Comparison of ENCODE assay signal across 5 cellular contexts in the genomic region with DNA sequence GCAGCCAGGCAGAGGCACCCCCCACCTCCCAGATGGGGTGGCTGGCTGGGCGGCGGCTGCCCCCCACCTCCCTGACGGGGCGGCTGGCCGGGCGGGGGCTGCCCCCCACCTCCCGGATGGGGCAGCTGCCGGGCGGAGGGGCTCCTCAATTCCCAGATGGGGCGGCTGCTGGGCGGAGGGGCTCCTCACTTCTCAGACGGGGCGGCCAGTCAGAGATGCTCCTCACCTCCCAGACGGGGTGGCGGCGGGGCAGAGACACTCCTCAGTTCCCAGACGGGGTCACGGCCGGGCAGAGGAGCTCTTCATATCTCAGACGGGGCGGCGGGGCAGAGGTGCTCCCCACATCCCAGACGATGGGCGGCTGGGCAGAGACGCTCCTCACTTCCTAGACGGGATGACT.
A peak's percentile ranks its signal among the peaks of the same experiment; 100 is the strongest.
DNase-seq lines count a peak whose midpoint lies in the region; ATAC-seq, FAIRE-seq and TF ChIP-seq lines count a peak whose summit lies in the region.
"Not testable (repeated sequence)": the region's sequence is repeated elsewhere in the genome, so short reads cannot be mapped to it uniquely, and the experiment has no call there.

No MANE protein-coding gene starts in this region.

- not testable (repeated sequence) for H3K27ac ChIP-seq in WERI-Rb-1; kidney (ENCODE audit: low read depth in 2 of 2, low read length in 2 of 2); upper lobe of right lung

- not testable (repeated sequence) for H3K27me3 Mint-ChIP-seq in chondrocyte (ENCODE audit: low read depth)

- H3K9me3 Mint-ChIP-seq in chondrocyte (ENCODE audit: low read depth): peaks cover 23% of the 10 kb centered on the region

- TF ChIP-seq CTCF in WERI-Rb-1 (IDR thresholded peaks at IDR 0.05; ENCODE audit: low read depth, low read length); chondrocyte (IDR thresholded peaks at IDR 0.05); kidney (IDR thresholded peaks at IDR 0.05; ENCODE audit: borderline replicate concordance, extremely low read depth, insufficient read depth); upper lobe of right lung (IDR thresholded peaks at IDR 0.05): not testable (repeated sequence)

- not testable (repeated sequence) for H3K9me3 ChIP-seq in WERI-Rb-1 (ENCODE audit: severe bottlenecking); kidney (ENCODE audit: control insufficient read depth in 1 of 2, low read length in 2 of 2); upper lobe of right lung

- H3K4me3 Mint-ChIP-seq in chondrocyte (ENCODE audit: unreplicated experiment): not testable (repeated sequence)

- not testable (repeated sequence) for H3K27me3 ChIP-seq in WERI-Rb-1 (ENCODE audit: insufficient read depth, low read depth, severe bottlenecking); upper lobe of right lung

- H3K9ac ChIP-seq in kidney (ENCODE audit: low read length in 2 of 2): not testable (repeated sequence)

- intact Hi-C loops in kidney (cut with DNase I); upper lobe of right lung (cut with DNase I): not testable (repeated sequence)

- not testable (repeated sequence) for FAIRE-seq in kidney (lab: Jason Lieb, UNC)

- H3K27ac Mint-ChIP-seq in chondrocyte (ENCODE audit: unreplicated experiment): not testable (repeated sequence)

- not testable (repeated sequence) for H3K4me1 ChIP-seq in kidney (ENCODE audit: control insufficient read depth in 1 of 2, insufficient read depth in 1 of 2, low read depth in 1 of 2, low read length in 2 of 2); upper lobe of right lung

- H3K4me3 ChIP-seq in WERI-Rb-1 (ENCODE audit: low read depth, low read length); kidney (ENCODE audit: low read length in 2 of 2); upper lobe of right lung: not testable (repeated sequence)

- H3K36me3 ChIP-seq in WERI-Rb-1; kidney (ENCODE audit: control insufficient read depth in 1 of 2, insufficient read depth in 2 of 2, low read length in 2 of 2); upper lobe of right lung: not testable (repeated sequence)

- peak; percentile 5 for DNase-seq in WERI-Rb-1
- DNase-seq in activated CD4-positive, CD25-positive, alpha-beta regulatory T cell treated with anti-CD3 and anti-CD28 coated beads, Interleukin-2, amount 50 U/mL, for 72 hours: peak; percentile 12
- peak; percentile 59 for DNase-seq in chondrocyte (ENCODE audit: low spot score)
- DNase-seq in kidney: peak; percentile 51
- DNase-seq in upper lobe of right lung: peak; percentile 40

- not testable (repeated sequence) for H3K4me1 Mint-ChIP-seq in chondrocyte (ENCODE audit: low read depth)

- H3K36me3 Mint-ChIP-seq in chondrocyte (ENCODE audit: low read depth): not testable (repeated sequence)

- ATAC-seq in upper lobe of right lung: not testable (repeated sequence)

Comparison
In these comparisons a context has a peak if more than half of its experiments do, and no peak if none do; other contexts are left out.
1. DNase-seq: peak in every context shown above with its lines; median percentile 59 in chondrocyte; 51 in kidney; 40 in upper lobe of right lung; 12 in activated CD4-positive, CD25-positive, alpha-beta regulatory T cell treated with anti-CD3 and anti-CD28 coated beads, Interleukin-2, amount 50 U/mL, for 72 hours; 5 in WERI-Rb-1.